ENCODE assay signal across 1 cellular context in the genomic region with DNA sequence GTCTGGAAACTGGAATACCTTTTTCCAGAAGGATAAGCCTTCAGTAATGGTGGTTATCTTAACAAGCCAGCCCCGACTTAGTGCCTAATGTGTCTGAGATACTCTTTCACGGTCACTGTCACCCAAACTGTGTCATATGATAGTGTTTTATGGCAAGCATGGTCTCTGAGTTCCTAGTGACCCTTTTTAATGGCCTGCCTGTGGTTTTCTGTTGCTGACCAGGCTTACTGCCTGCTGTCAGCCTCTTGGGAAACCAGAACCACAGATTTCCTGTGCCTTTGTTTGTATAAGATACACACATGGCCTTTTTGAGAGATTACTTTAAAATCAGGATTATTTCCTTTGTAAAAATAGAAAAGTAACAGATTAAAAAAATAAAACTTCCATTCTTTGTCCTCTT.
A peak's percentile ranks its signal among the peaks of the same experiment; 100 is the strongest.
TF ChIP-seq lines count a peak whose summit lies in the region.

No MANE protein-coding gene starts in this region.

TF ChIP-seq in K562, 482 proteins besides CTCF, POLR2A, EP300 and RAD21 (continued from another document and continues in another):
- no peak for TF ChIP-seq HNRNPL (IDR thresholded peaks at IDR 0.05; ENCODE audit: low read depth, low read length)
- TF ChIP-seq ZNF134 (CRISPR knock-in tag; conservative IDR thresholded peaks at IDR 0.05) = 0 out of 2 replicates have a peak, but pooled peaks have one; percentile 27
- TF ChIP-seq LEF1 (IDR thresholded peaks at IDR 0.05) = peak; percentile 62; the same call in 1 of the 2 replicates
- no peak for TF ChIP-seq KLF6 (CRISPR knock-in tag; IDR thresholded peaks at IDR 0.05; ENCODE audit: borderline replicate concordance)
- no peak for TF ChIP-seq PTBP1 (IDR thresholded peaks at IDR 0.05; ENCODE audit: low read depth, low read length)
- peak; percentile 52; the same call in 1 of the 2 replicates for TF ChIP-seq ZNF644 (tag; IDR thresholded peaks at IDR 0.05; ENCODE audit: low read depth)
- no peak; the same call in 1 of the 2 replicates for TF ChIP-seq BHLHE40 (IDR thresholded peaks at IDR 0.05; ENCODE audit: low read length)
- no peak for TF ChIP-seq CCNT2 (IDR thresholded peaks at IDR 0.05; ENCODE audit: borderline replicate concordance, extremely low read depth, insufficient read length, low read depth, low read length)
- TF ChIP-seq, protein P1, sequence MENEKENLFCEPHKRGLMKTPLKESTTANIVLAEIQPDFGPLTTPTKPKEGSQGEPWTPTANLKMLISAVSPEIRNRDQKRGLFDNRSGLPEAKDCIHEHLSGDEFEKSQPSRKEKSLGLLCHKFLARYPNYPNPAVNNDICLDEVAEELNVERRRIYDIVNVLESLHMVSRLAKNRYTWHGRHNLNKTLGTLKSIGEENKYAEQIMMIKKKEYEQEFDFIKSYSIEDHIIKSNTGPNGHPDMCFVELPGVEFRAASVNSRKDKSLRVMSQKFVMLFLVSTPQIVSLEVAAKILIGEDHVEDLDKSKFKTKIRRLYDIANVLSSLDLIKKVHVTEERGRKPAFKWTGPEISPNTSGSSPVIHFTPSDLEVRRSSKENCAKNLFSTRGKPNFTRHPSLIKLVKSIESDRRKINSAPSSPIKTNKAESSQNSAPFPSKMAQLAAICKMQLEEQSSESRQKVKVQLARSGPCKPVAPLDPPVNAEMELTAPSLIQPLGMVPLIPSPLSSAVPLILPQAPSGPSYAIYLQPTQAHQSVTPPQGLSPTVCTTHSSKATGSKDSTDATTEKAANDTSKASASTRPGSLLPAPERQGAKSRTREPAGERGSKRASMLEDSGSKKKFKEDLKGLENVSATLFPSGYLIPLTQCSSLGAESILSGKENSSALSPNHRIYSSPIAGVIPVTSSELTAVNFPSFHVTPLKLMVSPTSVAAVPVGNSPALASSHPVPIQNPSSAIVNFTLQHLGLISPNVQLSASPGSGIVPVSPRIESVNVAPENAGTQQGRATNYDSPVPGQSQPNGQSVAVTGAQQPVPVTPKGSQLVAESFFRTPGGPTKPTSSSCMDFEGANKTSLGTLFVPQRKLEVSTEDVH (IDR thresholded peaks at IDR 0.05; ENCODE audit: low read depth, partially characterized antibody) = peak; percentile 21
- TF ChIP-seq FOXA3 (CRISPR knock-in tag; conservative IDR thresholded peaks at IDR 0.05 in 1 of 2, IDR thresholded peaks at IDR 0.05 in 1 of 2) = peak; percentile 96 to 99
- TF ChIP-seq HDAC1 (IDR thresholded peaks at IDR 0.05) = peak in 1 of 2 experiments; percentile 94; a peak in 2 of 4 replicates
- no peak for TF ChIP-seq SMAD2 (IDR thresholded peaks at IDR 0.05; ENCODE audit: low read depth, low read length)
- TF ChIP-seq BDP1 (IDR thresholded peaks at IDR 0.05; ENCODE audit: insufficient read depth, insufficient read length) = no peak
- no peak for TF ChIP-seq SREBF1 (IDR thresholded peaks at IDR 0.05; ENCODE audit: borderline replicate concordance, low read depth, low read length)
- no peak for TF ChIP-seq NCOA4 (IDR thresholded peaks at IDR 0.05; ENCODE audit: partially characterized antibody)
- peak; percentile 76 for TF ChIP-seq ETV1 (tag; conservative IDR thresholded peaks at IDR 0.05; ENCODE audit: low read depth)
- TF ChIP-seq FOXP1 (CRISPR knock-in tag; IDR thresholded peaks at IDR 0.05) = no peak
- peak; percentile 91 for TF ChIP-seq GATA2 (CRISPR knock-in tag; IDR thresholded peaks at IDR 0.05)
- peak; percentile 89; the same call in 1 of the 2 replicates for TF ChIP-seq ESRRA (IDR thresholded peaks at IDR 0.05; ENCODE audit: borderline replicate concordance, low read depth)
- peak; percentile 95 for TF ChIP-seq ZNF395 (CRISPR knock-in tag; IDR thresholded peaks at IDR 0.05)
- peak; percentile 96 for TF ChIP-seq PML (IDR thresholded peaks at IDR 0.05; ENCODE audit: low read length)
- TF ChIP-seq CREM (IDR thresholded peaks at IDR 0.05; ENCODE audit: low read depth) = peak; percentile 68
- no peak for TF ChIP-seq ZNF436 (CRISPR knock-in tag; IDR thresholded peaks at IDR 0.05)
- TF ChIP-seq GATAD2B (IDR thresholded peaks at IDR 0.05; ENCODE audit: borderline replicate concordance) = no peak; the same call in 1 of the 2 replicates
- no peak for TF ChIP-seq ETS1 (conservative IDR thresholded peaks at IDR 0.05; ENCODE audit: control insufficient read depth, low read depth, low read length)
- no peak for TF ChIP-seq ZFP36 (IDR thresholded peaks at IDR 0.05; ENCODE audit: low read depth, low read length, partially characterized antibody)
- peak; percentile 43 for TF ChIP-seq NFE2 (IDR thresholded peaks at IDR 0.05; ENCODE audit: low read depth)
- TF ChIP-seq PCBP2 (IDR thresholded peaks at IDR 0.05; ENCODE audit: low read depth, low read length, poor library complexity, severe bottlenecking) = no peak
- no peak for TF ChIP-seq ID3 (CRISPR knock-in tag; IDR thresholded peaks at IDR 0.05)
- TF ChIP-seq ID3 (tag; IDR thresholded peaks at IDR 0.05) = peak; percentile 86
- peak; percentile 71; the same call in 1 of the 2 replicates for TF ChIP-seq MITF (IDR thresholded peaks at IDR 0.05)
- TF ChIP-seq ZNF589 (CRISPR knock-in tag; IDR thresholded peaks at IDR 0.05; ENCODE audit: low read depth) = peak; percentile 68; the same call in 1 of the 2 replicates
- no peak for TF ChIP-seq KDM2B (CRISPR knock-in tag; IDR thresholded peaks at IDR 0.05)
- TF ChIP-seq MEF2D (tag; conservative IDR thresholded peaks at IDR 0.05; ENCODE audit: low read depth) = 0 out of 2 replicates have a peak, but pooled peaks have one; percentile 51
- no peak for TF ChIP-seq PHB2 (IDR thresholded peaks at IDR 0.05; ENCODE audit: low read depth)
- peak; percentile 67 for TF ChIP-seq CXXC5 (CRISPR knock-in tag; IDR thresholded peaks at IDR 0.05)
- TF ChIP-seq HMBOX1 (IDR thresholded peaks at IDR 0.05) = peak; percentile 93
- TF ChIP-seq CBX3 (IDR thresholded peaks at IDR 0.05; ENCODE audit: borderline replicate concordance in 1 of 2, low read length in 2 of 2) = peak in 1 of 2 experiments; percentile 23; a peak in 1 of 3 replicates
- TF ChIP-seq NCOA2 (IDR thresholded peaks at IDR 0.05; ENCODE audit: partially characterized antibody in 2 of 2) = peak; percentile 41 to 42
- TF ChIP-seq, protein P2, sequence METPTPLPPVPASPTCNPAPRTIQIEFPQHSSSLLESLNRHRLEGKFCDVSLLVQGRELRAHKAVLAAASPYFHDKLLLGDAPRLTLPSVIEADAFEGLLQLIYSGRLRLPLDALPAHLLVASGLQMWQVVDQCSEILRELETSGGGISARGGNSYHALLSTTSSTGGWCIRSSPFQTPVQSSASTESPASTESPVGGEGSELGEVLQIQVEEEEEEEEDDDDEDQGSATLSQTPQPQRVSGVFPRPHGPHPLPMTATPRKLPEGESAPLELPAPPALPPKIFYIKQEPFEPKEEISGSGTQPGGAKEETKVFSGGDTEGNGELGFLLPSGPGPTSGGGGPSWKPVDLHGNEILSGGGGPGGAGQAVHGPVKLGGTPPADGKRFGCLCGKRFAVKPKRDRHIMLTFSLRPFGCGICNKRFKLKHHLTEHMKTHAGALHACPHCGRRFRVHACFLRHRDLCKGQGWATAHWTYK (CRISPR knock-in tag; IDR thresholded peaks at IDR 0.05) = no peak
- 0 out of 4 replicates have a peak, but pooled peaks of 1 of the 2 experiments have one; percentile 30 for TF ChIP-seq TEAD1 (CRISPR knock-in tag; IDR thresholded peaks at IDR 0.05)
- no peak for TF ChIP-seq ZNF253 (CRISPR knock-in tag; conservative IDR thresholded peaks at IDR 0.05)
- no peak for TF ChIP-seq PCBP1 (IDR thresholded peaks at IDR 0.05; ENCODE audit: low read depth, low read length, poor library complexity, severe bottlenecking)
- peak; percentile 69; the same call in 1 of the 2 replicates for TF ChIP-seq BACH1 (tag; IDR thresholded peaks at IDR 0.05)
- TF ChIP-seq TAF7 (tag; IDR thresholded peaks at IDR 0.05) = no peak
- TF ChIP-seq NELFE (IDR thresholded peaks at IDR 0.05; ENCODE audit: insufficient read depth, insufficient read length) = no peak
- TF ChIP-seq FOXJ3 (CRISPR knock-in tag; IDR thresholded peaks at IDR 0.05) = no peak
- peak; percentile 84 for TF ChIP-seq POLR2AphosphoS5 (IDR thresholded peaks at IDR 0.05; ENCODE audit: control insufficient read depth, insufficient read depth, low read depth, low read length)
- TF ChIP-seq ZNF584 (CRISPR knock-in tag; IDR thresholded peaks at IDR 0.05; ENCODE audit: low read depth) = peak; percentile 55; the same call in 1 of the 2 replicates
- TF ChIP-seq CREB1 (IDR thresholded peaks at IDR 0.05) = peak; percentile 65
- no peak for TF ChIP-seq CREB1 (CRISPR knock-in tag; IDR thresholded peaks at IDR 0.05)
- TF ChIP-seq PBX2 (CRISPR knock-in tag; IDR thresholded peaks at IDR 0.05; ENCODE audit: low read depth) = no peak
- peak; percentile 81 for TF ChIP-seq PBX2 (tag; conservative IDR thresholded peaks at IDR 0.05; ENCODE audit: low read depth)
- TF ChIP-seq, protein P3, sequence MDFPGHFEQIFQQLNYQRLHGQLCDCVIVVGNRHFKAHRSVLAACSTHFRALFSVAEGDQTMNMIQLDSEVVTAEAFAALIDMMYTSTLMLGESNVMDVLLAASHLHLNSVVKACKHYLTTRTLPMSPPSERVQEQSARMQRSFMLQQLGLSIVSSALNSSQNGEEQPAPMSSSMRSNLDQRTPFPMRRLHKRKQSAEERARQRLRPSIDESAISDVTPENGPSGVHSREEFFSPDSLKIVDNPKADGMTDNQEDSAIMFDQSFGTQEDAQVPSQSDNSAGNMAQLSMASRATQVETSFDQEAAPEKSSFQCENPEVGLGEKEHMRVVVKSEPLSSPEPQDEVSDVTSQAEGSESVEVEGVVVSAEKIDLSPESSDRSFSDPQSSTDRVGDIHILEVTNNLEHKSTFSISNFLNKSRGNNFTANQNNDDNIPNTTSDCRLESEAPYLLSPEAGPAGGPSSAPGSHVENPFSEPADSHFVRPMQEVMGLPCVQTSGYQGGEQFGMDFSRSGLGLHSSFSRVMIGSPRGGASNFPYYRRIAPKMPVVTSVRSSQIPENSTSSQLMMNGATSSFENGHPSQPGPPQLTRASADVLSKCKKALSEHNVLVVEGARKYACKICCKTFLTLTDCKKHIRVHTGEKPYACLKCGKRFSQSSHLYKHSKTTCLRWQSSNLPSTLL (IDR thresholded peaks at IDR 0.05) = no peak
- 0 out of 2 replicates have a peak, but pooled peaks have one; percentile 44 for TF ChIP-seq CBFB (CRISPR knock-in tag; IDR thresholded peaks at IDR 0.05)
- TF ChIP-seq PRPF4 (IDR thresholded peaks at IDR 0.05; ENCODE audit: insufficient read depth, low read depth, low read length, poor library complexity, severe bottlenecking) = no peak
